Comparison of ENCODE assay signal across 9 cellular contexts in the genomic region with DNA sequence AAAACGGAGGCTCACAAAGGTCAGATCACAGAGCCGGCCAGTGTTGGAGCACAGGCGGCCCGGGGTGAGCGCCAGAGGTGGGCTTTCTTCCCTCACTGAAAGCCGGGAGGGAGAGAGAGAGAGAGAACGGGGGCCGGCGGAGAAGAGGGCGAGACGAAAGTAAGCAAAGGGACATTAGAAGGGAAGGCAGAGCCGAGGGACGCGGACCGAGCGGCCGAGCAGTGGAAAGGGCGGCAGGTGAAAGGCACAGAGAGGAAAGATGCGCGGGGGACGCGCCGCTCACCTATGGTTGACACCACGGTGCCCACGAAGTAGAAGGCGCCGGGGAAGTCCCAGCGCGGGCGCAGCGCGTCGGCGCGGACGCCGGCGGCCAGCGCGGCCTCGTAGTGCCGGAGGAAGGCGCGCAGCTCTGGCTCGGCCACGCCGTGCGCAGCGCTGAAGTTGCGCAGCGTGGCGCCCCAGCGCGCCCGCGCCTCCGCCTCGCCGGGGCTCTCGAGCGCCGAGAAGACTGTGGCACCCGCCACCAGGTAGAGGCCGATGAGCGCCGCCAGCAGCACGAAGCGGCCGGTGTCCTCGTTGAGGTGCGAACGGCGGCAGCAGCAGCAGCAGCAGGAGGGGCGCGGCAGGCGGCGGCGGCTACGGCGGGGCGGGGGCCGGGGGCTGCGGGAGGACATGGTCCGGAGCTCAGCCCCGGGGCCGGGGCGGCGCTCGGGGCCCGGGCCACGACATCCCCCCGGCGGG. TPM values are rescaled to one million over a fixed set of nuclear protein-coding genes. Genes with fewer than 3 reads are reported as not detected.
DNase-seq lines count a peak whose midpoint lies in the region.
"Had no signal": no experiment of that assay in that cellular context is flagged by ENCODE, and none has a peak within 500 bp of the region (broad histone marks: within the 10 kb centered on the region; RNA-seq: fewer than 3 reads in every experiment).

No MANE protein-coding gene starts in this region.

- H3K4me3 ChIP-seq in neuron (ENCODE audit: low read length): peak overlapping the region; percentile 59

- H3K4me1 ChIP-seq in neuron (ENCODE audit: insufficient read depth, low read length): peaks cover 13% of the 10 kb centered on the region

- peak overlapping the region; percentile 81 for H2AFZ ChIP-seq in neuron (ENCODE audit: low read depth, low read length)

- peaks cover 6% of the 10 kb centered on the region for H3K27me3 ChIP-seq in neuron (ENCODE audit: insufficient read depth, low read length)

- DNase-seq in NCI-H2196 (lab: John Stamatoyannopoulos, UW; ENCODE audit: unreplicated experiment) (peak; percentile 55), NCI-H2196 treated with DMSO at 0.1 percent for 48 hours (lab: John Stamatoyannopoulos, UW; ENCODE audit: unreplicated experiment) (no peak), NCI-H2171 treated with DMSO at 0.1 percent for 48 hours (lab: John Stamatoyannopoulos, UW) (peak; percentile 23), dermis blood vessel endothelial cell (peak; percentile 28), kidney glomerular epithelial cell (lab: John Stamatoyannopoulos, UW) (no peak), hepatic stellate cell (ENCODE audit: low spot score) (no peak)
- no peak for DNase-seq in activated effector memory CD4-positive, alpha-beta T cell treated with anti-CD3 and anti-CD28 coated beads, Interleukin-2, amount 50 U/mL, for 16 hours

- H3K9me3 ChIP-seq in neuron (ENCODE audit: low read length): no peaks in the 10 kb centered on the region
- H3K9me3 ChIP-seq: neutrophil had no signal

- no peaks in the 10 kb centered on the region for H3K36me3 ChIP-seq in neuron (ENCODE audit: insufficient read depth, low read length)
- H3K36me3 ChIP-seq: neutrophil had no signal

RNA-seq across cellular contexts. Expression of a gene that starts 1.0 kb away (rescaled TPM):
- under 0.01 TPM in 1 of 2 replicates, not detected in the other for total RNA-seq in dermis blood vessel endothelial cell

Comparison
In these comparisons a context has a peak if more than half of its experiments do, and no peak if none do; other contexts are left out.
1. DNase-seq: peak in NCI-H2196 (single experiment), NCI-H2171 treated with DMSO at 0.1 percent for 48 hours (single experiment) and dermis blood vessel endothelial cell (single experiment); none in NCI-H2196 treated with DMSO at 0.1 percent for 48 hours (single experiment), kidney glomerular epithelial cell (single experiment), activated effector memory CD4-positive, alpha-beta T cell treated with anti-CD3 and anti-CD28 coated beads, Interleukin-2, amount 50 U/mL, for 16 hours (single experiment) and hepatic stellate cell (single experiment).